8 cellular contexts compared by ENCODE assay signal in the genomic region with DNA sequence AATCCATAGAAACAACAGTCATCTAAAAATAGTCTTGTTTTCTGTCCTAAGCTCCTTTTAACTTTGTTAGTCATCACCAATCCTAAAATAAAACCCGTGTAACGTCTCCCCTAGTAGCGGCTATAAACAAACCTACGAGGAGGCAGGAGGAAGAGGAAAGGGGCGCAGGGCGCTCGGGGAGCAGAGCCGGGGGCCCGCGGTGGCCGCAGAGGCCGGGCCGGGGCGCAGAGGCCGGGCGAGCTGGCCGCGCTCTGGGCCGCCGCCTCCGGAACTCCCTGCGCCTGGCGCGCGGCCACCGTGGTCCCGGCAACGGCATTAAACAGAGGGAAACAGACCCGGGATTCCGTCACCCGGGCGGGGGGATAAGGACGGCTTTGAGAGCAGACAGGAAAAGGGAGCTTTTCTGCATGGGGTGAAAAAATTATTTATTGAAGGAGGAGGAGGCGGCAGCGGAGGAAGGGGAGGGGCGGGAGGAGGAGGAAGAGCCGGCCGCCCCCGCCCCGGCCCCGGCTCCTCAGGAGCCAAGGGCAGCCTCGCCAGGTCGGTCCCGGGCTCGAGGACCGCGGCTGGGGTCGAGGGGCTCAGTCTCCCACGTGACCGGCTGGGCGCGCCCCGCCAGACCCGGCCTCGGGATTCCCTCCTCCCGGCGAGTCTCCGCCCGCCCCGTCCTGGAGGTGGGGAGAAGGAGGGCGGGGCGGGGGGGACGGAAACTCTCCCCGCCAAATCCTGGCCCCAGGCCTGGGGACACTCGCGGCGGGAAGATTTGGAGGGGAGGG. TPM values are rescaled to one million over a fixed set of nuclear protein-coding genes. Genes with fewer than 3 reads are reported as not detected.
DNase-seq lines count a peak whose midpoint lies in the region; ATAC-seq and TF ChIP-seq lines count a peak whose summit lies in the region.

No MANE protein-coding gene starts in this region.

- BruUV-seq in MCF 10A (replicated peaks; lab: Mats Ljungman, UMichigan), result no TSS peak

- ATAC-seq in HG03442 (IDR thresholded peaks at IDR 0.05; ENCODE audit: unreplicated experiment), result no peak

- peak overlapping the region; percentile 29 for H3K9ac ChIP-seq in HUES64 (ENCODE audit: low read depth, low read length)

- H3K4me3 ChIP-seq in HUES64 (ENCODE audit: low read length), result peak overlapping the region; percentile 54
- H3K4me3 ChIP-seq in SJSA1, result peak overlapping the region; percentile 48
- H3K4me3 ChIP-seq in iPS DF 6.9 (ENCODE audit: low read length), result peak overlapping the region; percentile 50; the same call in 1 of the 2 replicates

- POLR2A ChIA-PET in MCF 10A (lab: Yijun Ruan, JAX), result interaction anchor here (1.1 to 1.3 kb wide), 2 partner anchors 9 to 10 kb away, joined by 3 to 5 read pairs; no protein-coding TSS in a partner anchor

- H3K36me3 Mint-ChIP-seq in MCF 10A (ENCODE audit: insufficient read depth, unreplicated experiment), result peaks cover 4% of the 10 kb centered on the region

- peak overlapping the region; percentile 100 for H3K27ac Mint-ChIP-seq in MCF 10A (ENCODE audit: low read depth, unreplicated experiment)

- under 1% methylated on average over 60 of the region's 67 CpGs for WGBS in HUES64
- WGBS in iPS DF 6.9 (ENCODE audit: insufficient coverage, insufficient read length), result no CpG with 5 or more reads among the region's 67 CpGs

- no peak overlapping the region for H3K27ac ChIP-seq in HUES64 (ENCODE audit: low read depth, low read length)
- H3K27ac ChIP-seq in SJSA1, result peak overlapping the region; percentile 88
- H3K27ac ChIP-seq in iPS DF 6.9 (ENCODE audit: low read length), result no peak overlapping the region

- peak; percentile 85 for DNase-seq in EH (ENCODE audit: low read depth)
- DNase-seq in SJSA1 (ENCODE audit: low read depth in 1 of 2, low spot score in 2 of 2), result peak; percentile 81 to 87
- peak; percentile 69 for DNase-seq in MCF 10A (ENCODE audit: unreplicated experiment)
- no peak for DNase-seq in iPS DF 6.9 (ENCODE audit: low read depth, low spot score)
- peak; percentile 60 for DNase-seq in retina
- DNase-seq in DMS114 treated with DMSO at 0.1 percent for 48 hours (lab: John Stamatoyannopoulos, UW; ENCODE audit: unreplicated experiment), result no peak

- H3K36me3 ChIP-seq in HUES64 (ENCODE audit: insufficient read depth, low read length) (no peaks in the 10 kb centered on the region), SJSA1 (no peaks in the 10 kb centered on the region), iPS DF 6.9 (ENCODE audit: control insufficient read depth, insufficient read depth, low read length) (no peaks in the 10 kb centered on the region)

- H3K27me3 ChIP-seq in HUES64 (ENCODE audit: insufficient read depth, low read length) (peaks cover 91% of the 10 kb centered on the region), SJSA1 (replicated peaks) (no peaks in the 10 kb centered on the region; the same call in 1 of the 2 replicates), iPS DF 6.9 (ENCODE audit: control insufficient read depth, insufficient read depth, low read length) (peaks cover 45% of the 10 kb centered on the region)

- H3K9me3 ChIP-seq in HUES64 (ENCODE audit: insufficient read depth, low read depth, low read length), result no peaks in the 10 kb centered on the region
- H3K9me3 ChIP-seq in SJSA1 (replicated peaks), result 0 out of 2 replicates have a peak, but pooled peaks cover 2% of the 10 kb centered on the region
- no peaks in the 10 kb centered on the region for H3K9me3 ChIP-seq in iPS DF 6.9 (ENCODE audit: control insufficient read depth, insufficient read depth, low read length)

- H3K4me1 Mint-ChIP-seq in MCF 10A (ENCODE audit: insufficient read depth, unreplicated experiment), result no peaks in the 10 kb centered on the region

- no peaks in the 10 kb centered on the region for H3K27me3 Mint-ChIP-seq in MCF 10A (ENCODE audit: insufficient read depth, unreplicated experiment)

- TF ChIP-seq CTCF in MCF 10A (IDR thresholded peaks at IDR 0.05; ENCODE audit: unreplicated experiment), result no peak

- CTCF ChIA-PET in MCF 10A (lab: Yijun Ruan, JAX), result interaction anchor here (0.5 to 5.5 kb wide), 7 partner anchors 9 to 568 kb away, joined by 3 to 39 read pairs (median 4); no protein-coding TSS in a partner anchor

- H3K4me3 Mint-ChIP-seq in MCF 10A (ENCODE audit: unreplicated experiment), result peak overlapping the region; percentile 93

- H3K9me3 Mint-ChIP-seq in MCF 10A (ENCODE audit: unreplicated experiment), result no peaks in the 10 kb centered on the region

- H3K4me1 ChIP-seq in HUES64 (ENCODE audit: insufficient read depth, low read length) (no peaks in the 10 kb centered on the region), SJSA1 (replicated peaks) (peaks cover 28% of the 10 kb centered on the region), iPS DF 6.9 (ENCODE audit: control insufficient read depth, insufficient read depth, low read length) (peaks cover 7% of the 10 kb centered on the region)

- intact Hi-C loops in MCF 10A (cut with micrococcal nuclease), result no loop called here

RNA-seq across cellular contexts. Expression of gene NFATC1, which starts 1.9 kb away (rescaled TPM):
- polyA plus RNA-seq in HUES64 (2013, experiment 1 of 2), result 3.4 TPM
- 7.1 TPM for polyA plus RNA-seq in HUES64 (2013, experiment 2 of 2)
- total RNA-seq in SJSA1 (2014; rRNA removed; shearing (Covaris generic)), result 2.2 and 3.4 TPM in 2 replicates
- total RNA-seq in MCF 10A (2022), result 2.0 and 3.7 TPM in 2 replicates

Comparison
In these comparisons a context has a peak if more than half of its experiments do, and no peak if none do; other contexts are left out.
1. DNase-seq: peak in EH (single experiment), SJSA1 (2 of 2), MCF 10A (single experiment) and retina (single experiment); none in iPS DF 6.9 (single experiment) and DMS114 treated with DMSO at 0.1 percent for 48 hours (single experiment).
2. Peak in every context shown above with its lines, with median percentiles within 50 percentile points of each other: H3K4me3 ChIP-seq.